Comparison of ENCODE assay signal across 1 cellular context in genomic region chr6:158653577-158654354, GRCh38.
TF ChIP-seq lines count a peak whose summit lies in the region.

No MANE protein-coding gene starts in this region.

TF ChIP-seq in GM23338, 12 proteins besides CTCF, POLR2A, EP300 and RAD21 (continued from another document):
- TF ChIP-seq REST (IDR thresholded peaks at IDR 0.05; ENCODE audit: unreplicated experiment) (no peak), EZH2phosphoT487 (IDR thresholded peaks at IDR 0.05; ENCODE audit: unreplicated experiment) (no peak), JUNB (IDR thresholded peaks at IDR 0.05; ENCODE audit: unreplicated experiment) (no peak)
